Comparison of ENCODE assay signal across 11 cellular contexts in the genomic region with DNA sequence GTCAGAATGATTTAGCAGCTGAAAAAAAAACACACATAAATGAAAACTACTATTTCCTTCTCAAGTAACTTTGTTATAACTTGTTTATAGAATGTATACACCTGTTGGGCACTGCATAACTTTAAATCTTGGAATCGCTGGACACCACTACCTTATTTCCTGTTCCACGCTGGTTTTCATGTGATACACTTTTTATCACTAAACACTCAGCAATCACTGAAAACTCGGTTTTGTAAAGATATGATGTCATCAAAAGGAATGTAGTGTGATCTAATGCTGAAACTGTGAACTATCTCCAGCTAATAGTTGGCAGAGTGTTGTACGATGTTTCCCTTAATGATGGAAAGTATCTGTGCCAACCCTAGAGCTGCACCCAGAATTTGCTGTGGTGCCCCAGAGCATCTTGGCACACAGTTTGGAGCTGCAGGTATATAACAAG.
DNase-seq lines count a peak whose midpoint lies in the region; ATAC-seq, FAIRE-seq and TF ChIP-seq lines count a peak whose summit lies in the region.
"Had no signal": no experiment of that assay in that cellular context is flagged by ENCODE, and none has a peak within 500 bp of the region (broad histone marks: within the 10 kb centered on the region; RNA-seq: fewer than 3 reads in every experiment).

No MANE protein-coding gene starts in this region.

- no peak overlapping the region for H3K4me3 Mint-ChIP-seq in stimulated activated naive CD8-positive, alpha-beta T cell treated with anti-CD3 and anti-CD28 coated beads, Interleukin-15, Interleukin-2, amounts not matched to agents 100 ng/mL and 50 ng/mL, for 24 hours
- H3K4me3 Mint-ChIP-seq in Caco-2 (ENCODE audit: unreplicated experiment): no peak overlapping the region

- peaks cover 63% of the 10 kb centered on the region for H3K36me3 Mint-ChIP-seq in stimulated activated naive CD8-positive, alpha-beta T cell treated with anti-CD3 and anti-CD28 coated beads, Interleukin-15, Interleukin-2, amounts not matched to agents 100 ng/mL and 50 ng/mL, for 24 hours (ENCODE audit: low read depth)
- no peaks in the 10 kb centered on the region for H3K36me3 Mint-ChIP-seq in Caco-2 (ENCODE audit: insufficient read depth, unreplicated experiment)

- H3K79me2 ChIP-seq in keratinocyte (ENCODE audit: control insufficient read depth, insufficient read depth, low read length): no peaks in the 10 kb centered on the region

- FAIRE-seq in keratinocyte (lab: Jason Lieb, UNC): peak; percentile 67
- FAIRE-seq: GM19239 had no signal

- H3K9ac ChIP-seq in keratinocyte (ENCODE audit: control insufficient read depth, extremely low read depth, insufficient read depth, low read length): no peak overlapping the region

- TF ChIP-seq CTCF in astrocyte of the spinal cord (IDR thresholded peaks at IDR 0.05; ENCODE audit: low read depth, low read length): no peak
- TF ChIP-seq CTCF in keratinocyte (optimal IDR thresholded peaks at IDR 0.05 in 1 of 3, IDR thresholded peaks at IDR 0.05 in 1 of 3, conservative IDR thresholded peaks at IDR 0.05 in 1 of 3; ENCODE audit: extremely low read depth in 1 of 3, insufficient read depth in 2 of 3, low read length in 3 of 3): no peak
- TF ChIP-seq CTCF in Caco-2 (IDR thresholded peaks at IDR 0.05; ENCODE audit: insufficient read depth in 1 of 2, low read depth in 1 of 2, low read length in 1 of 2, severe bottlenecking in 1 of 2, unreplicated experiment in 1 of 2): no peak
- no peak for TF ChIP-seq CTCF in upper lobe of right lung (IDR thresholded peaks at IDR 0.05)

- ATAC-seq in stimulated activated naive CD8-positive, alpha-beta T cell treated with anti-CD3 and anti-CD28 coated beads, Interleukin-15, Interleukin-2, amounts not matched to agents 100 U/mL and 50 U/mL, for 24 hours: no peak
- no peak for ATAC-seq in upper lobe of right lung

- peaks cover 80% of the 10 kb centered on the region for H3K4me1 Mint-ChIP-seq in stimulated activated naive CD8-positive, alpha-beta T cell treated with anti-CD3 and anti-CD28 coated beads, Interleukin-15, Interleukin-2, amounts not matched to agents 100 ng/mL and 50 ng/mL, for 24 hours (ENCODE audit: low read depth)
- H3K4me1 Mint-ChIP-seq in Caco-2 (ENCODE audit: low read depth, unreplicated experiment): no peaks in the 10 kb centered on the region

- peaks cover 8% of the 10 kb centered on the region for H3K4me1 ChIP-seq in keratinocyte (ENCODE audit: control insufficient read depth, extremely low read depth, insufficient read depth, low read length)
- peaks cover 3% of the 10 kb centered on the region; the same call in 1 of the 2 replicates for H3K4me1 ChIP-seq in Caco-2
- no peaks in the 10 kb centered on the region for H3K4me1 ChIP-seq in upper lobe of right lung
- H3K4me1 ChIP-seq: colonic mucosa had no signal

- DNase-seq in stimulated activated naive CD8-positive, alpha-beta T cell treated with anti-CD3 and anti-CD28 coated beads, Interleukin-15, Interleukin-2, amounts not matched to agents 100 U/mL and 50 U/mL, for 24 hours: no peak
- DNase-seq in astrocyte of the spinal cord (ENCODE audit: low read depth, low spot score): peak; percentile 47
- DNase-seq in keratinocyte (ENCODE audit: low read depth, low spot score): no peak
- no peak for DNase-seq in SIG-M5 (lab: John Stamatoyannopoulos, UW)
- DNase-seq in Caco-2: no peak
- DNase-seq in upper lobe of right lung: no peak
- DNase-seq in H4 (ENCODE audit: low spot score): no peak
- DNase-seq: activated T-cell treated with anti-CD3 and anti-CD28 coated beads, Interleukin-2, amount 50 U/mL, for 1 hour; colonic mucosa had no signal

- POLR2A ChIA-PET in Caco-2 (lab: Charles Lee): no interaction called here

- no TSS peak for BruUV-seq in Caco-2 (replicated peaks; lab: Mats Ljungman, UMichigan)

- no peak overlapping the region for H2AFZ ChIP-seq in keratinocyte (ENCODE audit: control insufficient read depth, low read length)

- no peaks in the 10 kb centered on the region for H3K27me3 Mint-ChIP-seq in stimulated activated naive CD8-positive, alpha-beta T cell treated with anti-CD3 and anti-CD28 coated beads, Interleukin-15, Interleukin-2, amounts not matched to agents 100 ng/mL and 50 ng/mL, for 24 hours
- no peaks in the 10 kb centered on the region for H3K27me3 Mint-ChIP-seq in Caco-2 (ENCODE audit: insufficient read depth, unreplicated experiment)

- H3K9me3 ChIP-seq in keratinocyte (ENCODE audit: control insufficient read depth, low read depth, low read length) (no peaks in the 10 kb centered on the region), Caco-2 (no peaks in the 10 kb centered on the region), upper lobe of right lung (no peaks in the 10 kb centered on the region)
- H3K9me3 ChIP-seq: colonic mucosa had no signal

- in situ Hi-C loops in astrocyte of the spinal cord (cut with HindIII; ENCODE audit: low sequenced_read_pairs): no loop called here

- H3K4me3 ChIP-seq in astrocyte of the spinal cord (ENCODE audit: low read depth, low read length) (no peak overlapping the region), keratinocyte (ENCODE audit: control insufficient read depth in 2 of 3, extremely low read depth in 1 of 3, insufficient read depth in 2 of 3, low read depth in 1 of 3, low read length in 3 of 3) (no peak overlapping the region), Caco-2 (ENCODE audit: low read depth, low read length) (no peak overlapping the region), upper lobe of right lung (no peak overlapping the region)
- H3K4me3 ChIP-seq: colonic mucosa had no signal

- H3K36me3 ChIP-seq in keratinocyte (ENCODE audit: control insufficient read depth in 2 of 2, extremely low read depth in 1 of 2, insufficient read depth in 2 of 2, low read length in 2 of 2) (no peaks in the 10 kb centered on the region), Caco-2 (ENCODE audit: control insufficient read depth, insufficient read depth, low read length) (no peaks in the 10 kb centered on the region), upper lobe of right lung (no peaks in the 10 kb centered on the region)
- H3K36me3 ChIP-seq: colonic mucosa had no signal

- dilution Hi-C loops in keratinocyte (cut with MboI; ENCODE audit: extremely low pct_ligation_motif_present, low sequenced_read_pairs): no loop called here

- H3K27ac Mint-ChIP-seq in stimulated activated naive CD8-positive, alpha-beta T cell treated with anti-CD3 and anti-CD28 coated beads, Interleukin-15, Interleukin-2, amounts not matched to agents 100 ng/mL and 50 ng/mL, for 24 hours: peak overlapping the region; percentile 49
- no peak overlapping the region for H3K27ac Mint-ChIP-seq in Caco-2 (ENCODE audit: unreplicated experiment)

- CTCF ChIA-PET in Caco-2 (lab: Charles Lee): interaction anchor here (0.7 kb wide), 1 partner anchor 9 kb away, joined by 3 read pairs; no protein-coding TSS in a partner anchor

- H3K27me3 ChIP-seq in keratinocyte (ENCODE audit: control insufficient read depth, extremely low read depth, insufficient read depth, low read length) (no peaks in the 10 kb centered on the region), Caco-2 (replicated peaks; ENCODE audit: control insufficient read depth, insufficient read depth, low read length) (no peaks in the 10 kb centered on the region), upper lobe of right lung (no peaks in the 10 kb centered on the region)
- H3K27me3 ChIP-seq: colonic mucosa had no signal

- no peaks in the 10 kb centered on the region for H3K9me1 ChIP-seq in keratinocyte (ENCODE audit: control insufficient read depth, extremely low read depth, insufficient read depth, low read length)

- no peak overlapping the region for H3K27ac ChIP-seq in keratinocyte (ENCODE audit: control insufficient read depth, insufficient read depth, low read length)
- no peak overlapping the region for H3K27ac ChIP-seq in upper lobe of right lung
- H3K27ac ChIP-seq: colonic mucosa had no signal

- H3K4me2 ChIP-seq in keratinocyte (ENCODE audit: control insufficient read depth, extremely low read depth, insufficient read depth, low read depth, low read length): peak overlapping the region; percentile 55

- H4K20me1 ChIP-seq in keratinocyte (ENCODE audit: control insufficient read depth, extremely low read depth, insufficient read depth, low read length): no peaks in the 10 kb centered on the region

- intact Hi-C loops in Caco-2 (cut with micrococcal nuclease; ENCODE audit: unreplicated experiment): loop anchor here (5.0 kb wide), 1 partner anchor 66 kb away; no protein-coding TSS in a partner anchor
- intact Hi-C loops in upper lobe of right lung (cut with DNase I): no loop called here

- no peaks in the 10 kb centered on the region for H3K9me3 Mint-ChIP-seq in stimulated activated naive CD8-positive, alpha-beta T cell treated with anti-CD3 and anti-CD28 coated beads, Interleukin-15, Interleukin-2, amounts not matched to agents 100 ng/mL and 50 ng/mL, for 24 hours
- H3K9me3 Mint-ChIP-seq in Caco-2 (ENCODE audit: unreplicated experiment): no peaks in the 10 kb centered on the region
